ENCODE assay signal across 1 cellular context in genomic region chr2:72743481-72743880, GRCh38.
TF ChIP-seq lines count a peak whose summit lies in the region.

No MANE protein-coding gene starts in this region.

TF ChIP-seq in HepG2, 621 proteins besides CTCF, POLR2A, EP300 and RAD21 (continued from another document):
- TF ChIP-seq HNF1A (IDR thresholded peaks at IDR 0.05; ENCODE audit: low read depth) (no peak), HNF1A (CRISPR knock-in tag; IDR thresholded peaks at IDR 0.05; ENCODE audit: borderline replicate concordance) (peak; percentile 44; the same call in 1 of the 2 replicates), MBD4 (IDR thresholded peaks at IDR 0.05; ENCODE audit: borderline replicate concordance, low read length) (0 out of 2 replicates have a peak, but pooled peaks have one; percentile 38), HNRNPL (IDR thresholded peaks at IDR 0.05; ENCODE audit: low read depth, low read length) (no peak), SRSF4 (IDR thresholded peaks at IDR 0.05; ENCODE audit: low read depth, low read length, poor library complexity, severe bottlenecking) (no peak), NFIC (IDR thresholded peaks at IDR 0.05; ENCODE audit: low read length) (peak; percentile 62), REST (IDR thresholded peaks at IDR 0.05; ENCODE audit: borderline replicate concordance in 1 of 2, low read depth in 1 of 2, low read length in 2 of 2) (no peak), DPF2 (CRISPR knock-in tag; IDR thresholded peaks at IDR 0.05; ENCODE audit: borderline replicate concordance, low read depth) (no peak), ZNF12 (CRISPR knock-in tag; IDR thresholded peaks at IDR 0.05) (peak; percentile 37; the same call in 1 of the 2 replicates), SAP130 (CRISPR knock-in tag; IDR thresholded peaks at IDR 0.05; ENCODE audit: low read depth) (peak; percentile 40; the same call in 1 of the 2 replicates), SOX5 (CRISPR knock-in tag; IDR thresholded peaks at IDR 0.05; ENCODE audit: borderline replicate concordance) (peak; percentile 50; the same call in 1 of the 2 replicates), ZNF3 (CRISPR knock-in tag; IDR thresholded peaks at IDR 0.05) (no peak), NFKBIZ (CRISPR knock-in tag; IDR thresholded peaks at IDR 0.05) (no peak), RARG (CRISPR knock-in tag; IDR thresholded peaks at IDR 0.05; ENCODE audit: low read depth) (no peak), ADNP (CRISPR knock-in tag; IDR thresholded peaks at IDR 0.05) (no peak), NFIB (CRISPR knock-in tag; IDR thresholded peaks at IDR 0.05; ENCODE audit: borderline replicate concordance) (no peak), WIZ (CRISPR knock-in tag; IDR thresholded peaks at IDR 0.05) (no peak), FOXP1 (IDR thresholded peaks at IDR 0.05) (no peak), FOXP1 (CRISPR knock-in tag; IDR thresholded peaks at IDR 0.05) (peak; percentile 38; the same call in 1 of the 2 replicates), GATAD2A (CRISPR knock-in tag; IDR thresholded peaks at IDR 0.05) (peak; percentile 59; the same call in 1 of the 2 replicates), BCL6 (CRISPR knock-in tag; IDR thresholded peaks at IDR 0.05) (peak; percentile 83), GFI1 (CRISPR knock-in tag; IDR thresholded peaks at IDR 0.05; ENCODE audit: borderline replicate concordance) (peak; percentile 64; the same call in 1 of the 2 replicates), FOXA1 (IDR thresholded peaks at IDR 0.05) (no peak), FOXA1 (CRISPR knock-in tag; IDR thresholded peaks at IDR 0.05) (peak; percentile 39; the same call in 1 of the 2 replicates), KDM6A (CRISPR knock-in tag; IDR thresholded peaks at IDR 0.05; ENCODE audit: low read depth) (no peak), NCOA2 (CRISPR knock-in tag; IDR thresholded peaks at IDR 0.05) (peak; percentile 60; the same call in 1 of the 2 replicates), TBL1XR1 (IDR thresholded peaks at IDR 0.05; ENCODE audit: borderline replicate concordance, low read length, partially characterized antibody) (peak; percentile 80), TBX3 (IDR thresholded peaks at IDR 0.05; ENCODE audit: borderline replicate concordance) (peak; percentile 52; the same call in 1 of the 2 replicates), PPARG (CRISPR knock-in tag; conservative IDR thresholded peaks at IDR 0.05) (peak; percentile 65), HMG20A (CRISPR knock-in tag; IDR thresholded peaks at IDR 0.05; ENCODE audit: borderline replicate concordance) (peak; percentile 69; the same call in 1 of the 2 replicates), FOXO1 (CRISPR knock-in tag; IDR thresholded peaks at IDR 0.05) (no peak), NCOR1 (IDR thresholded peaks at IDR 0.05; ENCODE audit: borderline replicate concordance, low read length) (peak; percentile 35; the same call in 1 of the 2 replicates), CREB1 (IDR thresholded peaks at IDR 0.05) (no peak), CREB1 (CRISPR knock-in tag; IDR thresholded peaks at IDR 0.05) (0 out of 2 replicates have a peak, but pooled peaks have one; percentile 19), TEAD3 (CRISPR knock-in tag; optimal IDR thresholded peaks at IDR 0.05; ENCODE audit: borderline replicate concordance) (peak; percentile 33), FOSL2 (CRISPR knock-in tag; IDR thresholded peaks at IDR 0.05) (peak; percentile 71)
- TF ChIP-seq, protein P1, sequence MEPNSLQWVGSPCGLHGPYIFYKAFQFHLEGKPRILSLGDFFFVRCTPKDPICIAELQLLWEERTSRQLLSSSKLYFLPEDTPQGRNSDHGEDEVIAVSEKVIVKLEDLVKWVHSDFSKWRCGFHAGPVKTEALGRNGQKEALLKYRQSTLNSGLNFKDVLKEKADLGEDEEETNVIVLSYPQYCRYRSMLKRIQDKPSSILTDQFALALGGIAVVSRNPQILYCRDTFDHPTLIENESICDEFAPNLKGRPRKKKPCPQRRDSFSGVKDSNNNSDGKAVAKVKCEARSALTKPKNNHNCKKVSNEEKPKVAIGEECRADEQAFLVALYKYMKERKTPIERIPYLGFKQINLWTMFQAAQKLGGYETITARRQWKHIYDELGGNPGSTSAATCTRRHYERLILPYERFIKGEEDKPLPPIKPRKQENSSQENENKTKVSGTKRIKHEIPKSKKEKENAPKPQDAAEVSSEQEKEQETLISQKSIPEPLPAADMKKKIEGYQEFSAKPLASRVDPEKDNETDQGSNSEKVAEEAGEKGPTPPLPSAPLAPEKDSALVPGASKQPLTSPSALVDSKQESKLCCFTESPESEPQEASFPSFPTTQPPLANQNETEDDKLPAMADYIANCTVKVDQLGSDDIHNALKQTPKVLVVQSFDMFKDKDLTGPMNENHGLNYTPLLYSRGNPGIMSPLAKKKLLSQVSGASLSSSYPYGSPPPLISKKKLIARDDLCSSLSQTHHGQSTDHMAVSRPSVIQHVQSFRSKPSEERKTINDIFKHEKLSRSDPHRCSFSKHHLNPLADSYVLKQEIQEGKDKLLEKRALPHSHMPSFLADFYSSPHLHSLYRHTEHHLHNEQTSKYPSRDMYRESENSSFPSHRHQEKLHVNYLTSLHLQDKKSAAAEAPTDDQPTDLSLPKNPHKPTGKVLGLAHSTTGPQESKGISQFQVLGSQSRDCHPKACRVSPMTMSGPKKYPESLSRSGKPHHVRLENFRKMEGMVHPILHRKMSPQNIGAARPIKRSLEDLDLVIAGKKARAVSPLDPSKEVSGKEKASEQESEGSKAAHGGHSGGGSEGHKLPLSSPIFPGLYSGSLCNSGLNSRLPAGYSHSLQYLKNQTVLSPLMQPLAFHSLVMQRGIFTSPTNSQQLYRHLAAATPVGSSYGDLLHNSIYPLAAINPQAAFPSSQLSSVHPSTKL (CRISPR knock-in tag; IDR thresholded peaks at IDR 0.05): peak; percentile 81
